Comparison of ENCODE assay signal across 8 cellular contexts in the genomic region with DNA sequence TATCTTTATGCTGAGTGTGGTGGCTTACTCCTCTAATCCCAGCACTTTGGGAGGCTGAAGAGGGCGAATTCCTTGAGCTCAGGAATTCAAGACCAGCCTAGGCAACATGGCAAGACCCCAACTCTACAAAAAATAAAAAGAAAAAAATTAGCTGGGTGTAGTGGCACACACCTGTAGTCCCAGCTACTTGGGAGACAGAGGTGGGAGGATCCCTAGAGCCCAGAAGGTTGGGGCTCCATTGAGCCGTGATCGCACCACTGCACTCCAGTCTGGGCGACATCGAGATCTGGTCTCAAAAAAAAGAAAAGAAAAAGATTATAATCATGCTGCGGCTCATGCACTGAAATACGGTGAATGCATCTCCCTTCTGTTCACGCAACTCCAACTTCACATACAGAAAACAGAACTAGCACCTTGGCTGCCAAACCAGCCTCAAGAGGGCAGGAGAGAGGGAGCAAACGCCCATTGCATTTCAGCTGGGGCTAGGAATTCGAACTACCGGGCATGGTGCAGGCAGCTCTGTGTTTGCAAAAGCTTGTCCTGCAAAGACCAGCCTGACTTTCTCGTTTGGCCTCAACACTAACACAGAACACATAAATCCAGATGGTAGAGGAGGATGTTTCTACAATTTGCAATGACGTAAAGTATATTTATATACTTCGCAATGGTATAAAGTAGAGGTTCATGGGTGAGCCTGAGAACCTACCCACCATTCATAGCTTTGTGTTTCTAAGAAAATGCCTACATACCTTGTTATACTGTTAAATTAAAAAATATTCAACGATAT. TPM values are rescaled to one million over a fixed set of nuclear protein-coding genes. Genes with fewer than 3 reads are reported as not detected.
DNase-seq lines count a peak whose midpoint lies in the region; ATAC-seq, FAIRE-seq and TF ChIP-seq lines count a peak whose summit lies in the region.

No MANE protein-coding gene starts in this region.

- no peak overlapping the region for H3K9ac ChIP-seq in NT2/D1 (ENCODE audit: insufficient read length, low read depth)

- H3K27me3 ChIP-seq in NT2/D1 (ENCODE audit: insufficient read depth, insufficient read length) (no peaks in the 10 kb centered on the region), esophagus muscularis mucosa (no peaks in the 10 kb centered on the region), tibial artery (peaks cover 0 to 13% of the 10 kb centered on the region in 2 donors)

- H3K4me3 Mint-ChIP-seq in natural killer cell: no peak overlapping the region

- H3K27ac Mint-ChIP-seq in natural killer cell: no peak overlapping the region

- H3K27ac ChIP-seq in esophagus muscularis mucosa (replicated peaks in 1 of 4) (no peak overlapping the region), tibial artery (no peak overlapping the region)

- no peak for TF ChIP-seq POLR2A in H54 (IDR thresholded peaks at IDR 0.05; ENCODE audit: low read depth, low read length)
- TF ChIP-seq POLR2A in esophagus muscularis mucosa (IDR thresholded peaks at IDR 0.05; ENCODE audit: low read depth): no peak

- H3K4me3 ChIP-seq in NT2/D1 (ENCODE audit: insufficient read length, low read depth): no peak overlapping the region
- no peak overlapping the region for H3K4me3 ChIP-seq in esophagus muscularis mucosa
- H3K4me3 ChIP-seq in tibial artery: no peak overlapping the region

- 32% methylated on average over 15 of the region's 15 CpGs for WGBS in esophagus muscularis mucosa

- no peaks in the 10 kb centered on the region for H3K4me1 ChIP-seq in NT2/D1 (ENCODE audit: insufficient read depth, insufficient read length)
- H3K4me1 ChIP-seq in esophagus muscularis mucosa: peaks cover 0 to 6% (median 5%) of the 10 kb centered on the region in 4 donors
- H3K4me1 ChIP-seq in tibial artery: no peaks in the 10 kb centered on the region

- TF ChIP-seq CTCF in esophagus muscularis mucosa (IDR thresholded peaks at IDR 0.05) (peak; percentile 53 to 79 (median 55)), natural killer cell (IDR thresholded peaks at IDR 0.05) (peak; percentile 63), tibial artery (IDR thresholded peaks at IDR 0.05) (peak in 1 of 2 experiments; percentile 44)

- H3K36me3 Mint-ChIP-seq in natural killer cell: no peaks in the 10 kb centered on the region

- H3K36me3 ChIP-seq in NT2/D1 (ENCODE audit: insufficient read depth, insufficient read length, low read length) (no peaks in the 10 kb centered on the region), esophagus muscularis mucosa (no peaks in the 10 kb centered on the region), tibial artery (no peaks in the 10 kb centered on the region)

- FAIRE-seq in H54 (lab: Jason Lieb, UNC): peak; percentile 85

- no peak for TF ChIP-seq EP300 in esophagus muscularis mucosa (IDR thresholded peaks at IDR 0.05)

- peaks cover 5 to 6% of the 10 kb centered on the region in 2 donors for H3K4me1 Mint-ChIP-seq in natural killer cell

- intact Hi-C loops in esophagus muscularis mucosa (cut with DNase I) (loop anchor here (10.0 kb wide), 1 partner anchor 181 kb away; a partner anchor contains a TSS), natural killer cell (cut with micrococcal nuclease) (loop anchor here (2.0 kb wide), 1 partner anchor 187 kb away; no protein-coding TSS in a partner anchor), tibial artery (cut with DNase I; ENCODE audit: low total_unique reads) (no loop called here)

- no peaks in the 10 kb centered on the region for H3K9me3 Mint-ChIP-seq in natural killer cell

- H3K9me3 ChIP-seq in NT2/D1 (ENCODE audit: insufficient read depth, low read length) (no peaks in the 10 kb centered on the region), esophagus muscularis mucosa (no peaks in the 10 kb centered on the region), tibial artery (no peaks in the 10 kb centered on the region)

- H3K27me3 Mint-ChIP-seq in natural killer cell (ENCODE audit: low read depth in 2 of 2): peaks cover 16 to 22% of the 10 kb centered on the region in 2 donors

- DNase-seq in AG20443 (ENCODE audit: low spot score) (peak; percentile 86), H54 (ENCODE audit: insufficient read length, low spot score) (no peak), NT2/D1 (ENCODE audit: low read depth, low spot score) (peak; percentile 48), activated T-cell treated with anti-CD3 and anti-CD28 coated beads for 48 hours (ENCODE audit: low read depth) (peak; percentile 22), esophagus muscularis mucosa (ENCODE audit: extremely low spot score) (no peak), natural killer cell (peak; percentile 33), tibial artery (peak; percentile 41 to 73)

- peak; percentile 61 to 84 (median 78) for ATAC-seq in natural killer cell
- no peak for ATAC-seq in GM18502 (IDR thresholded peaks at IDR 0.05; ENCODE audit: poor library complexity, unreplicated experiment)

RNA-seq across cellular contexts. Expression of a gene that starts 6.3 kb away (rescaled TPM):
- total RNA-seq in esophagus muscularis mucosa (10 to 100 TPM; 14.4 to 29.4 (median 24.0) TPM), natural killer cell (10 to 100 TPM; 30.3 to 35.7 (median 31.3) TPM)

RNA-seq across cellular contexts. Expression of a gene that starts 24.0 kb away (rescaled TPM):
- 1,000 to 10,000 TPM; 2,019 to 2,284 (median 2,183) TPM for total RNA-seq in esophagus muscularis mucosa
- total RNA-seq in natural killer cell: 1,000 to 10,000 TPM; 1,534 to 1,757 (median 1,614) TPM

RNA-seq across cellular contexts. Expression of a gene that starts 56.1 kb away (rescaled TPM):
- total RNA-seq in esophagus muscularis mucosa (10 to 100 TPM; 15.2 to 33.7 (median 21.5) TPM), natural killer cell (10 to 100 TPM; 24.3 to 30.4 (median 24.8) TPM)

Comparison
In these comparisons a context has a peak if more than half of its experiments do, and no peak if none do; other contexts are left out.
1. DNase-seq: peak in AG20443 (single experiment), NT2/D1 (single experiment), activated T-cell treated with anti-CD3 and anti-CD28 coated beads for 48 hours (single experiment), natural killer cell (single experiment) and tibial artery (2 of 2); none in H54 (single experiment) and esophagus muscularis mucosa (single experiment).